In genomic region chr15:63481105-63481810, GRCh38 we compare ENCODE assay signal across 11 cellular contexts.
DNase-seq lines count a peak whose midpoint lies in the region; ATAC-seq lines count a peak whose summit lies in the region.
"Had no signal": no experiment of that assay in that cellular context is flagged by ENCODE, and none has a peak within 500 bp of the region (broad histone marks: within the 10 kb centered on the region; RNA-seq: fewer than 3 reads in every experiment).

No MANE protein-coding gene starts in this region.

- no peaks in the 10 kb centered on the region for H3K9me3 Mint-ChIP-seq in stimulated activated naive CD8-positive, alpha-beta T cell treated with anti-CD3 and anti-CD28 coated beads, Interleukin-15, amount 100 ng/mL, for 72 hours

- H3K4me3 Mint-ChIP-seq in stimulated activated naive CD8-positive, alpha-beta T cell treated with anti-CD3 and anti-CD28 coated beads, Interleukin-15, amount 100 ng/mL, for 72 hours, result peak overlapping the region in 1 of 2 donors; percentile 71
- H3K4me3 Mint-ChIP-seq: neural progenitor cell had no signal

- DNase-seq in stimulated activated CD4-positive, alpha-beta T cell treated with anti-CD3 and anti-CD28 coated beads, Interleukin-1b, Interleukin-23, amount 100 ng/mL, for 48 hours, result peak; percentile 68
- DNase-seq in stimulated activated CD4-positive, alpha-beta T cell treated with anti-CD3 and anti-CD28 coated beads, Interleukin-2, amount 100 ng/mL, for 24 hours, result no peak
- DNase-seq in RKO (ENCODE audit: low spot score) (peak; percentile 41), hippocampal formation (lab: John Stamatoyannopoulos, UW) (no peak), amygdala (lab: John Stamatoyannopoulos, UW) (no peak)
- peak; percentile 29 for DNase-seq in effector CD4-positive, alpha-beta T cell
- peak in 1 of 2 donors; percentile 64 for DNase-seq in stimulated activated naive CD8-positive, alpha-beta T cell treated with anti-CD3 and anti-CD28 coated beads, Interleukin-15, amount 100 ng/mL, for 72 hours
- DNase-seq: activated CD4-positive, CD25-positive, alpha-beta regulatory T cell; central memory CD4-positive, alpha-beta T cell had no signal

- H3K27me3 Mint-ChIP-seq in stimulated activated naive CD8-positive, alpha-beta T cell treated with anti-CD3 and anti-CD28 coated beads, Interleukin-15, amount 100 ng/mL, for 72 hours, result no peaks in the 10 kb centered on the region

- H3K27ac Mint-ChIP-seq in stimulated activated naive CD8-positive, alpha-beta T cell treated with anti-CD3 and anti-CD28 coated beads, Interleukin-15, amount 100 ng/mL, for 72 hours, result peak overlapping the region; percentile 88 to 91

- peak; percentile 76 for ATAC-seq in stimulated activated naive CD8-positive, alpha-beta T cell treated with anti-CD3 and anti-CD28 coated beads, Interleukin-15, amount 100 ng/mL, for 72 hours
- ATAC-seq in GM18502 (IDR thresholded peaks at IDR 0.05; ENCODE audit: poor library complexity, unreplicated experiment), result no peak

- peaks cover 89% of the 10 kb centered on the region for H3K4me1 Mint-ChIP-seq in stimulated activated naive CD8-positive, alpha-beta T cell treated with anti-CD3 and anti-CD28 coated beads, Interleukin-15, amount 100 ng/mL, for 72 hours

Comparison
In these comparisons a context has a peak if more than half of its experiments do, and no peak if none do; other contexts are left out.
1. DNase-seq: peak in stimulated activated CD4-positive, alpha-beta T cell treated with anti-CD3 and anti-CD28 coated beads, Interleukin-1b, Interleukin-23, amount 100 ng/mL, for 48 hours (single experiment), RKO (single experiment) and effector CD4-positive, alpha-beta T cell (single experiment); none in stimulated activated CD4-positive, alpha-beta T cell treated with anti-CD3 and anti-CD28 coated beads, Interleukin-2, amount 100 ng/mL, for 24 hours (0 of 2), hippocampal formation (0 of 2) and amygdala (0 of 56).